Comparison of ENCODE assay signal across 25 cellular contexts in the genomic region with DNA sequence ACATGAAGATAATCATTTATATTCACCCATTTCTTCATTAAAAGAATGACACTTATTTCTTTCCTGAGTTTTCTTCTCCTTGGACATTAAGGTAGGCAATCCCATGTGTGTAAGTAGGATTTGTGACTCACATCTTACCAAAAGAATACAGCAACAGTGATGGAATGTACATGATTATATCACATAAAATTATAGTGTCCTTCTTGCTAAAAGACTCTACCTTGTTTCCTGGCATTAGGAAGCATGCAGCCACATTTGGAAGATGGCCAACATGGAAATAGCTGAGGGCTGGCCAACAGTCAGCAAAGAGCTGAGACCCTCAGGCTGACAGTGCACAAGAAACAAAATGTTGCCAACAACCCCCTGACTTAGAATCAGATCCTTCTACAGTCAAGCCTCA.
DNase-seq lines count a peak whose midpoint lies in the region; ATAC-seq, FAIRE-seq and TF ChIP-seq lines count a peak whose summit lies in the region.
"Had no signal": no experiment of that assay in that cellular context is flagged by ENCODE, and none has a peak within 500 bp of the region (broad histone marks: within the 10 kb centered on the region; RNA-seq: fewer than 3 reads in every experiment).

No MANE protein-coding gene starts in this region.

- no peak for TF ChIP-seq CTCF in cardiac fibroblast (IDR thresholded peaks at IDR 0.05; ENCODE audit: low read depth, low read length)
- no peak for TF ChIP-seq CTCF in keratinocyte (optimal IDR thresholded peaks at IDR 0.05 in 1 of 3, IDR thresholded peaks at IDR 0.05 in 1 of 3, conservative IDR thresholded peaks at IDR 0.05 in 1 of 3; ENCODE audit: extremely low read depth in 1 of 3, insufficient read depth in 2 of 3, low read length in 3 of 3)
- TF ChIP-seq CTCF in GM10266 (IDR thresholded peaks at IDR 0.05; ENCODE audit: control insufficient read depth, insufficient read depth, low read depth, missing control alignments) = no peak

- H3K4me3 ChIP-seq in cardiac fibroblast (replicated peaks in 1 of 2; ENCODE audit: low read depth in 2 of 2, low read length in 2 of 2) (no peak overlapping the region), keratinocyte (ENCODE audit: control insufficient read depth in 2 of 3, extremely low read depth in 1 of 3, insufficient read depth in 2 of 3, low read depth in 1 of 3, low read length in 3 of 3) (no peak overlapping the region)
- H3K4me3 ChIP-seq: hepatocyte, K562, ovary, Peyer's patch, right lobe of liver, uterus had no signal

- no peak overlapping the region for H3K27ac ChIP-seq in keratinocyte (ENCODE audit: control insufficient read depth, insufficient read depth, low read length)
- H3K27ac ChIP-seq: hepatocyte, ovary, Peyer's patch, right lobe of liver, uterus had no signal

- H2AFZ ChIP-seq in keratinocyte (ENCODE audit: control insufficient read depth, low read length) = no peak overlapping the region
- H2AFZ ChIP-seq: hepatocyte had no signal

- no peak for ATAC-seq in GM18511 (IDR thresholded peaks at IDR 0.05; ENCODE audit: unreplicated experiment)
- no peak for ATAC-seq in HG02840 (IDR thresholded peaks at IDR 0.05; ENCODE audit: low FRiP score, unreplicated experiment)
- ATAC-seq in left cardiac atrium = no peak
- ATAC-seq: K562; naive thymus-derived CD4-positive, alpha-beta T cell; right lobe of liver had no signal

- H3K9ac ChIP-seq in keratinocyte (ENCODE audit: control insufficient read depth, extremely low read depth, insufficient read depth, low read length) = no peak overlapping the region

- dilution Hi-C loops in keratinocyte (cut with MboI; ENCODE audit: extremely low pct_ligation_motif_present, low sequenced_read_pairs) = no loop called here

- peak; percentile 74 for FAIRE-seq in keratinocyte (lab: Jason Lieb, UNC)
- FAIRE-seq: D721Med, K562 had no signal

- no peaks in the 10 kb centered on the region for H3K9me3 ChIP-seq in keratinocyte (ENCODE audit: control insufficient read depth, low read depth, low read length)
- H3K9me3 ChIP-seq: ovary, Peyer's patch, right lobe of liver, uterus had no signal

- no peaks in the 10 kb centered on the region for H3K27me3 ChIP-seq in keratinocyte (ENCODE audit: control insufficient read depth, extremely low read depth, insufficient read depth, low read length)
- H3K27me3 ChIP-seq: hepatocyte, ovary, Peyer's patch, right lobe of liver, uterus had no signal

- no peaks in the 10 kb centered on the region for H3K79me2 ChIP-seq in keratinocyte (ENCODE audit: control insufficient read depth, insufficient read depth, low read length)
- H3K79me2 ChIP-seq: hepatocyte had no signal

- H3K9me1 ChIP-seq in keratinocyte (ENCODE audit: control insufficient read depth, extremely low read depth, insufficient read depth, low read length) = no peaks in the 10 kb centered on the region

- intact Hi-C loops in left cardiac atrium (cut with DNase I) = no loop called here

- H4K20me1 ChIP-seq in keratinocyte (ENCODE audit: control insufficient read depth, extremely low read depth, insufficient read depth, low read length) = no peaks in the 10 kb centered on the region

- peaks cover 25% of the 10 kb centered on the region for H3K4me1 ChIP-seq in keratinocyte (ENCODE audit: control insufficient read depth, extremely low read depth, insufficient read depth, low read length)
- H3K4me1 ChIP-seq: Peyer's patch, right lobe of liver, uterus had no signal

- no peaks in the 10 kb centered on the region for H3K36me3 ChIP-seq in keratinocyte (ENCODE audit: control insufficient read depth in 2 of 2, extremely low read depth in 1 of 2, insufficient read depth in 2 of 2, low read length in 2 of 2)
- H3K36me3 ChIP-seq: ovary, Peyer's patch, right lobe of liver, uterus had no signal

- DNase-seq in EH (ENCODE audit: low read depth) (peak; percentile 46), NCI-H226 (peak; percentile 13), cardiac fibroblast (ENCODE audit: low read depth in 2 of 2) (peak; percentile 7 to 46), keratinocyte (ENCODE audit: low read depth, low spot score) (peak; percentile 19), left cardiac atrium (no peak), GM10266 (ENCODE audit: extremely low spot score) (no peak)
- DNase-seq: ACHN; activated CD4-positive, alpha-beta memory T cell treated with anti-CD3 and anti-CD28 coated beads, Interleukin-2, amount 10 ng/mL, durations not matched to agents 7 days and 5 days; endodermal cell; GDM1; islet precursor cell; mesendoderm; naive thymus-derived CD4-positive, alpha-beta T cell; NCI-H187 treated with DMSO at 0.1 percent for 48 hours; NCI-H345; ovary; Peyer's patch; right lobe of liver; substantia nigra; uterus had no signal

- no peak overlapping the region for H3K4me2 ChIP-seq in keratinocyte (ENCODE audit: control insufficient read depth, extremely low read depth, insufficient read depth, low read depth, low read length)
- H3K4me2 ChIP-seq: hepatocyte had no signal

Comparison
In these comparisons a context has a peak if more than half of its experiments do, and no peak if none do; other contexts are left out.
1. DNase-seq: peak in EH (single experiment), NCI-H226 (single experiment), cardiac fibroblast (2 of 2) and keratinocyte (single experiment); none in left cardiac atrium (single experiment) and GM10266 (single experiment).